ENCODE assay signal across 7 cellular contexts in the genomic region with DNA sequence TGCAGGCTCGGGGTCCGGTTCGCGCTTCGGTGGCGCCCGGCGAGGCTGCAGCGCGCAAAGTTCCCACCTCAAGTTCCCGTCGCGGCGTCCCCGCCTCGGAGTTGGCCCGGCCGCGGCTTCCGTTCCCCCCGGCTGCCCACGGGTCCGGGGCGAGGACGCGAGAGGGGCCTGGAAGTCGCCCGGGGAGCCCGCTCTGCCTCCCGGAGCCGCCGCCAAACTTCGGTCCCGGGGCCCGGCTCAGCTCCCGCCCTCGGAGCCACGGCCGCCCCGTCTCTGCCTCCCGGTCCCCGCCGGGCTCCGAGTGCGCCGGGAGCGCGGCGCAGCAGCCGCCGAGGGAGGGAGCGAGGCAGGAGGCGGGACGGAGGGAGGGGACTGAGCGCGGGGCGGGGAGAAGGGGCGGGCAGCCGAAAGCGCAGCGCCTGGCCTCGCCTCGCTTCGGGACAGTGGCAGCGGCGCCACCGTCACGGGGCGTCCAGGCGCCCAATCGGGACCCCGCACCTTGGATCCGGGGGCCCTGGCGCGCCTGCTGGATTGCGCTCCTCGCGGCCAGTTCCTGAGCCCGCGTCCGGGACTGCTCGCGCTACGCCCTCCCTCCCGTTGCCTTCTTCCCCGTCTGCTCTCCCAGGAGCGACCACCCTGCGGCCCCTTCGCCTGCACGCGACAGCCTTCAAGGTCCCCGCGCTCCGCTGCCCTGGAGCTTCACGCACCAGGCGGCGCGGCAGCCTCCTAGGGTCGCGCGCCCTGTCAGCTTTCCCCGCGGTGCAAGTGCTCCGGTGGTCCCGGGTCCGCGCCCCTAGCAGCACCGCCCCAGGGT. TPM values are rescaled to one million over a fixed set of nuclear protein-coding genes. Genes with fewer than 3 reads are reported as not detected.
A peak's percentile ranks its signal among the peaks of the same experiment; 100 is the strongest.
DNase-seq lines count a peak whose midpoint lies in the region; ATAC-seq and TF ChIP-seq lines count a peak whose summit lies in the region.

A gene with protein sequence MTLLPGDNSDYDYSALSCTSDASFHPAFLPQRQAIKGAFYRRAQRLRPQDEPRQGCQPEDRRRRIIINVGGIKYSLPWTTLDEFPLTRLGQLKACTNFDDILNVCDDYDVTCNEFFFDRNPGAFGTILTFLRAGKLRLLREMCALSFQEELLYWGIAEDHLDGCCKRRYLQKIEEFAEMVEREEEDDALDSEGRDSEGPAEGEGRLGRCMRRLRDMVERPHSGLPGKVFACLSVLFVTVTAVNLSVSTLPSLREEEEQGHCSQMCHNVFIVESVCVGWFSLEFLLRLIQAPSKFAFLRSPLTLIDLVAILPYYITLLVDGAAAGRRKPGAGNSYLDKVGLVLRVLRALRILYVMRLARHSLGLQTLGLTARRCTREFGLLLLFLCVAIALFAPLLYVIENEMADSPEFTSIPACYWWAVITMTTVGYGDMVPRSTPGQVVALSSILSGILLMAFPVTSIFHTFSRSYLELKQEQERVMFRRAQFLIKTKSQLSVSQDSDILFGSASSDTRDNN (minus strand): TSS at position 305 of the 814 bp plus-strand sequence. CDS start 12,769 bp downstream, outside the sequence.

- POLR2A ChIA-PET in activated CD8-positive, alpha-beta T cell treated with anti-CD3 and anti-CD28 coated beads, Interleukin-2, amount 10 ng/mL, durations not matched to agents 7 days and 5 days (lab: Charles Lee): no interaction called here

- peak within 1 kb of the TSS; percentile 56 for H3K4me3 ChIP-seq in epithelial cell of esophagus (ENCODE audit: low read length)
- peak within 1 kb of the TSS; percentile 16 for H3K4me3 ChIP-seq in mononuclear cell (ENCODE audit: low read length)

- peaks cover 36% of the 10 kb centered on the region for H3K27me3 ChIP-seq in mononuclear cell (ENCODE audit: insufficient read depth, low read length)

- H3K4me1 Mint-ChIP-seq in activated CD8-positive, alpha-beta T cell treated with anti-CD3 and anti-CD28 coated beads, Interleukin-2, amount 10 ng/mL, durations not matched to agents 7 days and 5 days (ENCODE audit: low read depth): peaks cover 5% of the 10 kb centered on the region
- H3K4me1 Mint-ChIP-seq in stimulated activated effector memory CD8-positive, alpha-beta T cell treated with anti-CD3 and anti-CD28 coated beads, Interleukin-12 subunit alpha, Interleukin-12 subunit beta, amount 100 ng/mL, for 72 hours: peaks cover 10% of the 10 kb centered on the region

- DNase-seq in GM19238 (ENCODE audit: insufficient read length, low spot score): peak; percentile 50
- DNase-seq in NCI-H1105 (lab: John Stamatoyannopoulos, UW): peak; percentile 59
- peak; percentile 59 for DNase-seq in activated CD8-positive, alpha-beta T cell treated with anti-CD3 and anti-CD28 coated beads, Interleukin-2, amount 10 ng/mL, durations not matched to agents 7 days and 5 days
- peak; percentile 82 for DNase-seq in epithelial cell of esophagus (ENCODE audit: low read depth)
- DNase-seq in stimulated activated effector memory CD8-positive, alpha-beta T cell treated with anti-CD3 and anti-CD28 coated beads, Interleukin-12 subunit alpha, Interleukin-12 subunit beta, amount 100 ng/mL, for 72 hours (ENCODE audit: low spot score in 2 of 2): peak; percentile 22 to 62
- DNase-seq in DMS53 (lab: John Stamatoyannopoulos, UW): no peak

- peak within 1 kb of the TSS; percentile 54 for H3K4me3 Mint-ChIP-seq in activated CD8-positive, alpha-beta T cell treated with anti-CD3 and anti-CD28 coated beads, Interleukin-2, amount 10 ng/mL, durations not matched to agents 7 days and 5 days
- H3K4me3 Mint-ChIP-seq in stimulated activated effector memory CD8-positive, alpha-beta T cell treated with anti-CD3 and anti-CD28 coated beads, Interleukin-12 subunit alpha, Interleukin-12 subunit beta, amount 100 ng/mL, for 72 hours: peak within 1 kb of the TSS; percentile 66

- H3K27me3 Mint-ChIP-seq in activated CD8-positive, alpha-beta T cell treated with anti-CD3 and anti-CD28 coated beads, Interleukin-2, amount 10 ng/mL, durations not matched to agents 7 days and 5 days (ENCODE audit: low read depth): peaks cover 55% of the 10 kb centered on the region

- peaks cover 4% of the 10 kb centered on the region for H3K4me1 ChIP-seq in mononuclear cell (ENCODE audit: insufficient read depth, low read length)

- CTCF ChIA-PET in activated CD8-positive, alpha-beta T cell treated with anti-CD3 and anti-CD28 coated beads, Interleukin-2, amount 10 ng/mL, durations not matched to agents 7 days and 5 days (lab: Charles Lee): no interaction called here

- no peaks in the 10 kb centered on the region for H3K36me3 Mint-ChIP-seq in activated CD8-positive, alpha-beta T cell treated with anti-CD3 and anti-CD28 coated beads, Interleukin-2, amount 10 ng/mL, durations not matched to agents 7 days and 5 days (ENCODE audit: low read depth)
- H3K36me3 Mint-ChIP-seq in stimulated activated effector memory CD8-positive, alpha-beta T cell treated with anti-CD3 and anti-CD28 coated beads, Interleukin-12 subunit alpha, Interleukin-12 subunit beta, amount 100 ng/mL, for 72 hours: no peaks in the 10 kb centered on the region

- ATAC-seq in activated CD8-positive, alpha-beta T cell treated with anti-CD3 and anti-CD28 coated beads, Interleukin-2, amount 10 ng/mL, durations not matched to agents 7 days and 5 days: peak; percentile 95
- peak; percentile 81 for ATAC-seq in stimulated activated effector memory CD8-positive, alpha-beta T cell treated with anti-CD3 and anti-CD28 coated beads, Interleukin-12 subunit alpha, Interleukin-12 subunit beta, amount 100 ng/mL, for 72 hours

- H3K9me3 Mint-ChIP-seq in activated CD8-positive, alpha-beta T cell treated with anti-CD3 and anti-CD28 coated beads, Interleukin-2, amount 10 ng/mL, durations not matched to agents 7 days and 5 days (ENCODE audit: insufficient read depth): no peaks in the 10 kb centered on the region
- H3K9me3 Mint-ChIP-seq in stimulated activated effector memory CD8-positive, alpha-beta T cell treated with anti-CD3 and anti-CD28 coated beads, Interleukin-12 subunit alpha, Interleukin-12 subunit beta, amount 100 ng/mL, for 72 hours: no peaks in the 10 kb centered on the region

- no peak for TF ChIP-seq CTCF in epithelial cell of esophagus (IDR thresholded peaks at IDR 0.05; ENCODE audit: insufficient read depth, low read depth, low read length, missing control alignments)

- H3K9me3 ChIP-seq in mononuclear cell (ENCODE audit: low read depth, low read length): no peaks in the 10 kb centered on the region

- H3K27ac Mint-ChIP-seq in activated CD8-positive, alpha-beta T cell treated with anti-CD3 and anti-CD28 coated beads, Interleukin-2, amount 10 ng/mL, durations not matched to agents 7 days and 5 days: no peak within 1 kb of the TSS
- no peak within 1 kb of the TSS for H3K27ac Mint-ChIP-seq in stimulated activated effector memory CD8-positive, alpha-beta T cell treated with anti-CD3 and anti-CD28 coated beads, Interleukin-12 subunit alpha, Interleukin-12 subunit beta, amount 100 ng/mL, for 72 hours

RNA-seq across cellular contexts. Expression of the gene that starts here (rescaled TPM):
- not detected for total RNA-seq in activated CD8-positive, alpha-beta T cell treated with anti-CD3 and anti-CD28 coated beads, Interleukin-2, amount 10 ng/mL, durations not matched to agents 7 days and 5 days
- 2.3 TPM for total RNA-seq in mononuclear cell

Comparison
In these comparisons a context has a peak if more than half of its experiments do, and no peak if none do; other contexts are left out.
1. Peak in DNase-seq and ATAC-seq in activated CD8-positive, alpha-beta T cell treated with anti-CD3 and anti-CD28 coated beads, Interleukin-2, amount 10 ng/mL, durations not matched to agents 7 days and 5 days; RNA of the gene not detected or under 1 TPM.